In the genomic region with DNA sequence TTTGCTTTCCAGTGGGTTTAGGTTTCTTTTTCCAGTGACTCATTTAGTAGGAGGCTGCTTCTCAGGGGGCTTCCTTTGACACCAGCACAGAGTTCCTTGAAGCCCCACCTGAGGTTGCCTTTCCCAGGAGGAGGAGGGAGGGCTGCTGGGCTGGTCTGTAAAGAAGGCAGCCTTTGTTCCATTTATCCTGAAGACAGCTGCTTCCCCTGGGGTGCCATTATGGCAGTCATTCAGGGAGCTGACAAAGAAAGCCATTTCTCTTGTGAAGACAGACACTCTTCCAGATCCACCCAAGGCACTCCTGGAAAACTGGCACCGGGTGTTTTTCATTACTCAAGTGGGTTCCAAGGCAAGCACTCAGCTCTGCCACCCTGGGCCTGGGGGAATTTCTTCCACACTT, we compare ENCODE assay signal across 1 cellular context.
TF ChIP-seq lines count a peak whose summit lies in the region.

No MANE protein-coding gene starts in this region.

TF ChIP-seq in SK-N-SH treated with all-trans-retinoic acid at 6 μM for 48 hours, 23 proteins besides CTCF, POLR2A, EP300 and RAD21 (continued from another document):
- TF ChIP-seq, protein P1, sequence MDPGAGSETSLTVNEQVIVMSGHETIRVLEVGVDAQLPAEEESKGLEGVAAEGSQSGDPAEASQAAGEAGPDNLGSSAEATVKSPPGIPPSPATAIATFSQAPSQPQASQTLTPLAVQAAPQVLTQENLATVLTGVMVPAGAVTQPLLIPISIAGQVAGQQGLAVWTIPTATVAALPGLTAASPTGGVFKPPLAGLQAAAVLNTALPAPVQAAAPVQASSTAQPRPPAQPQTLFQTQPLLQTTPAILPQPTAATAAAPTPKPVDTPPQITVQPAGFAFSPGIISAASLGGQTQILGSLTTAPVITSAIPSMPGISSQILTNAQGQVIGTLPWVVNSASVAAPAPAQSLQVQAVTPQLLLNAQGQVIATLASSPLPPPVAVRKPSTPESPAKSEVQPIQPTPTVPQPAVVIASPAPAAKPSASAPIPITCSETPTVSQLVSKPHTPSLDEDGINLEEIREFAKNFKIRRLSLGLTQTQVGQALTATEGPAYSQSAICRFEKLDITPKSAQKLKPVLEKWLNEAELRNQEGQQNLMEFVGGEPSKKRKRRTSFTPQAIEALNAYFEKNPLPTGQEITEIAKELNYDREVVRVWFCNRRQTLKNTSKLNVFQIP (CRISPR knock-in tag; IDR thresholded peaks at IDR 0.05; ENCODE audit: borderline replicate concordance, low read depth) = no peak
- TF ChIP-seq ZNF70 (CRISPR knock-in tag; IDR thresholded peaks at IDR 0.05) = no peak
- no peak for TF ChIP-seq PATZ1 (CRISPR knock-in tag; IDR thresholded peaks at IDR 0.05; ENCODE audit: borderline replicate concordance)
- TF ChIP-seq ZNF8 (CRISPR knock-in tag; IDR thresholded peaks at IDR 0.05) = no peak
